In the genomic region with DNA sequence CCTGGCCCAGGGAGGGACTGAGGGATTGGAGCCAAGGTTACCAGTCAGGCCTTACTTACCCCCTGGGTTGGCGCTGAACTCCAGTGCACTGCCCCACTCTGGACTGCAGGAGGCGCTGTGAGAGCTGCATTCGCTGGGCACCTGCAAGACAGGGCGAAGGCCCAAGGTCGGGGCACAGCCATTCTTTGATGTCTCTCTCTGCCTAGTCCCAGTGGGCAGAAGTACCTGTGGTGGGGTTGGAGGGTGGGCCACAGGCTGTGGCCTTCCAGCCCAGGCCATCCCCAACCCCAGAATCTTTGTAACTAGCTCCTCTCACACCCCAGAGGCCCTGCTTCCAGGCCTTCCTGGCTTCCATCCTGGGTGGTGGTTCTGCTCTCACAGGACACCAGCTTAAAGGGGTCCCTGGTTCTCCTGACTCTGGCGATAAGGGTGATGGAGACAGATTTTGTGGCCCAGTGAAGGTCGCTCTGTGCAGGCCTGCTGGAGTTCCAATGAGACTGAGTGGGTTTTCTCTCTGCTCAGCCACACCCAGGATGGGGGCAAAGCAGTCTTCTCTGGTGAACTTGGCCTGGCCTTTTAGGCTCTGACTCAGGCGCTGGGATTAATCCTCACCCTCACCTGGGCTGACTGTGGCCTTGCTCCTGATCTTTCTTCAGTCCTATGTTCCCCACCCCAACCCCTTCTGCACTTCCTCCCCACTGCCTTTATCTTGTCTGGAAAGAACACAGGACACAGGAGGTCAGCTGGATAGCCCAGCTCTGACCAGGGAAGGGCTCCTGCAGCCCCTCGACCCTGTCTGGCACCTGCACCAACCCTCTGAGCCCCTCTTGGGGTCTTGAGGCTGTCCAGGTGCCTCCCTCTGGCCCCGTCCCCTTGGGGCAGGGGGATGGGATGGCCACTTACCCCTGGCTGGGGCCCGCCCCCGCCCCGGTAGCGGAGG, we compare ENCODE assay signal across 11 cellular contexts. TPM values are rescaled to one million over a fixed set of nuclear protein-coding genes. Genes with fewer than 3 reads are reported as not detected.
DNase-seq lines count a peak whose midpoint lies in the region; ATAC-seq and TF ChIP-seq lines count a peak whose summit lies in the region.
"Had no signal": no experiment of that assay in that cellular context is flagged by ENCODE, and none has a peak within 500 bp of the region (broad histone marks: within the 10 kb centered on the region; RNA-seq: fewer than 3 reads in every experiment).

No MANE protein-coding gene starts in this region.

- no peaks in the 10 kb centered on the region for H3K36me3 Mint-ChIP-seq in progenitor cell of endocrine pancreas (ENCODE audit: insufficient read depth)
- H3K36me3 Mint-ChIP-seq: T-cell had no signal

- peak; percentile 38 for DNase-seq in ELF-1 (ENCODE audit: low read depth, low spot score)
- DNase-seq in KBM-7: peak; percentile 50
- no peak for DNase-seq in brain microvascular endothelial cell
- no peak for DNase-seq in progenitor cell of endocrine pancreas (ENCODE audit: low spot score, unreplicated experiment)
- DNase-seq in nucleus accumbens (lab: John Stamatoyannopoulos, UW): no peak
- no peak for DNase-seq in Right ventricle myocardium superior
- DNase-seq: effector CD8-positive, alpha-beta T cell; right cardiac atrium had no signal

- no peaks in the 10 kb centered on the region for H3K4me1 Mint-ChIP-seq in progenitor cell of endocrine pancreas (ENCODE audit: low read depth)
- H3K4me1 Mint-ChIP-seq: T-cell had no signal

- H3K4me3 ChIP-seq in brain microvascular endothelial cell (ENCODE audit: low read depth, low read length): no peak overlapping the region

- H3K27ac Mint-ChIP-seq in progenitor cell of endocrine pancreas: no peak overlapping the region
- H3K27ac Mint-ChIP-seq: T-cell had no signal

- no peaks in the 10 kb centered on the region for H3K36me3 ChIP-seq in brain microvascular endothelial cell (replicated peaks)

- peaks cover 55% of the 10 kb centered on the region for H3K27me3 Mint-ChIP-seq in progenitor cell of endocrine pancreas

- intact Hi-C loops in Right ventricle myocardium superior (cut with DNase I): no loop called here

- no peak for ATAC-seq in GM19467 (IDR thresholded peaks at IDR 0.05; ENCODE audit: unreplicated experiment)
- no peak for ATAC-seq in HG03196 (IDR thresholded peaks at IDR 0.05; ENCODE audit: unreplicated experiment)
- no peak for ATAC-seq in Right ventricle myocardium superior (ENCODE audit: poor library complexity)
- ATAC-seq: T-cell had no signal

- no peaks in the 10 kb centered on the region for H3K9me3 Mint-ChIP-seq in progenitor cell of endocrine pancreas (ENCODE audit: low read depth)
- H3K9me3 Mint-ChIP-seq: T-cell had no signal

- H3K27me3 ChIP-seq in brain microvascular endothelial cell (replicated peaks): peaks cover 11% of the 10 kb centered on the region

- in situ Hi-C loops in KBM-7 (cut with MboI; ENCODE audit: low pct_unique_long_range_greater_than_20kb, low sequenced_read_pairs) (no loop called here), brain microvascular endothelial cell (cut with HindIII; ENCODE audit: low pct_ligation_motif_present, low sequenced_read_pairs) (no loop called here)

- H3K27ac ChIP-seq in brain microvascular endothelial cell: no peak overlapping the region

- TF ChIP-seq CTCF in brain microvascular endothelial cell (IDR thresholded peaks at IDR 0.05; ENCODE audit: low read depth, low read length, missing control alignments) (peak; percentile 61), progenitor cell of endocrine pancreas (IDR thresholded peaks at IDR 0.05; ENCODE audit: unreplicated experiment) (peak; percentile 39)

- no peak overlapping the region for H3K4me3 Mint-ChIP-seq in progenitor cell of endocrine pancreas (ENCODE audit: low read depth)
- H3K4me3 Mint-ChIP-seq: T-cell had no signal

RNA-seq across cellular contexts. Expression of gene MYOG, which starts 1.0 kb away (rescaled TPM):
- not detected in 2 replicates for total RNA-seq in progenitor cell of endocrine pancreas
- total RNA-seq in Right ventricle myocardium superior: not detected
- total RNA-seq: right cardiac atrium, T-cell had no signal

RNA-seq across cellular contexts. Expression of gene ADORA1, which starts 42.7 kb away (rescaled TPM):
- 0.14 and 0.16 TPM in 2 replicates for total RNA-seq in progenitor cell of endocrine pancreas
- total RNA-seq in Right ventricle myocardium superior: 12.5 TPM
- total RNA-seq: T-cell had no signal

RNA-seq across cellular contexts. Expression of gene PPFIA4, which starts 58.6 kb away (rescaled TPM):
- total RNA-seq in progenitor cell of endocrine pancreas (0.87 and 1.2 TPM in 2 replicates), Right ventricle myocardium superior (19.3 TPM)

Comparison
In these comparisons a context has a peak if more than half of its experiments do, and no peak if none do; other contexts are left out.
1. DNase-seq: peak in ELF-1 (single experiment) and KBM-7 (single experiment); none in brain microvascular endothelial cell (single experiment), progenitor cell of endocrine pancreas (single experiment), nucleus accumbens (0 of 56) and Right ventricle myocardium superior (single experiment).
2. RNA of gene ADORA1, which starts 42.7 kb away (total RNA-seq): 12.5 TPM in Right ventricle myocardium superior (single experiment); 0.14 to 0.16 TPM in progenitor cell of endocrine pancreas; every median in the first group is over 10 times any median in the second.